In the genomic region with DNA sequence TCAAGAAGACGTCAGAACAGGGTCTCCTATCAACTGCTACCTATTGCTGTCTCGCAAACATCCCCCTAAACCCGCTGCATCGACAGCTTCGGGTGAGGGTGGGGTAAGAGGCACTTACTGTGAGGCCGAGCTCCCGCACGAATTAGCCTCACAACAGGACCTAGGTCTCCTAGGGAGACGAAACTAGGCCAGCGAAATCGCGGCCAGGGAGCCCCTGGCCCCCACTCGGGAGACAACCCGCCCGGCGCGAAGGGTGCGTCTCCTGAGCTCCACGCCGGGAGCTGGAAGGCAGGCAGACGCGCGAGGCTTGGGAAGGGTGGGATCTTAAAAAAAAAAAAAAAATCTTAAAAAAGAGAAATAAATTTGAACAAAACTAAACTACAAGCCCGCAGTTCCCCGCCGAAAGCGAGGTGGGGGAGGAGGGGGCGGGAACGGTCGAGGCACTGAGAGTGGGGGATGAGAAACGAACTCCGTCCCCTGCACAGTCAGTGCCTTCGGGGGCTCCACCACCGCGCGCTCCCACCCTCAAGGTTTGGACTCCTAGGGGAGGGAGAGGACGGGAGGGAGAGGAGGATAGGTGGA, we compare ENCODE assay signal across 1 cellular context.
TF ChIP-seq lines count a peak whose summit lies in the region.

No MANE protein-coding gene starts in this region.

TF ChIP-seq in A549, 52 proteins besides CTCF, POLR2A, EP300 and RAD21 (continued from another document):
- TF ChIP-seq, protein P1, sequence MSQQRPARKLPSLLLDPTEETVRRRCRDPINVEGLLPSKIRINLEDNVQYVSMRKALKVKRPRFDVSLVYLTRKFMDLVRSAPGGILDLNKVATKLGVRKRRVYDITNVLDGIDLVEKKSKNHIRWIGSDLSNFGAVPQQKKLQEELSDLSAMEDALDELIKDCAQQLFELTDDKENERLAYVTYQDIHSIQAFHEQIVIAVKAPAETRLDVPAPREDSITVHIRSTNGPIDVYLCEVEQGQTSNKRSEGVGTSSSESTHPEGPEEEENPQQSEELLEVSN (IDR thresholded peaks at IDR 0.05; ENCODE audit: borderline replicate concordance, low read depth): no peak
- TF ChIP-seq FOSB (CRISPR knock-in tag; IDR thresholded peaks at IDR 0.05) (no peak), ZFP36 (IDR thresholded peaks at IDR 0.05; ENCODE audit: borderline replicate concordance, partially characterized antibody) (no peak)
